ENCODE assay signal across 30 cellular contexts in the genomic region with DNA sequence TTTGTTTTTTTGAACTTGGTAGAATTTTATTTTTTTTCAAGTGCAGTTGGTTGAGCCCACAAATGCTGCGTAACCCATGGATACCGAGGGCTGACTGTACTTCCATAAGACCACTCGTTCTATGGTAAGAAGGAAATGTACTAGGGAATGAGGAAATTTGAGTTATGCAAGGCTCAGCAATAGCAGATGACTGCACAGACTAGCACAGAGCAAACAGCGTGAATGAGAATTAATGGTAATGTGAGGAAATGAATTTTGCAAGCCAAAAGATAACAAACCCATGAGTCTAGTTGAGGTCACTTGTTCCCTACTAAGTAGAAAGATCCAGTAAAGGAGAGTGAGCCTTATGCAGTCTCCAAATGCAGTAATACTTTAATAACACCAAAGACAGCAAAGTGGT.
"Had no signal": no experiment of that assay in that cellular context is flagged by ENCODE, and none has a peak within 500 bp of the region (broad histone marks: within the 10 kb centered on the region; RNA-seq: fewer than 3 reads in every experiment).

No MANE protein-coding gene starts in this region.

- DNase-seq: activated CD4-positive, alpha-beta memory T cell treated with anti-CD3 and anti-CD28 coated beads, Interleukin-2, amount 10 ng/mL, durations not matched to agents 7 days and 5 days; activated CD4-positive, alpha-beta T cell treated with anti-CD3 and anti-CD28 coated beads for 1 hour; activated CD4-positive, alpha-beta T cell treated with anti-CD3 and anti-CD28 coated beads for 4 hours; activated CD4-positive, alpha-beta T cell treated with anti-CD3 and anti-CD28 coated beads, Interleukin-2, amount 10 ng/mL, durations not matched to agents 7 days and 5 days; activated CD4-positive, alpha-beta T cell treated with anti-CD3 and anti-CD28 coated beads, Interleukin-2, amount 50 U/mL, for 4 hours; activated CD8-positive, alpha-beta memory T cell treated with anti-CD3 and anti-CD28 coated beads, Interleukin-2, amount 50 U/mL, for 48 hours; activated gamma-delta T cell; activated naive CD4-positive, alpha-beta T cell; activated naive CD4-positive, alpha-beta T cell treated with anti-CD3 and anti-CD28 coated beads, Interleukin-2, amount 10 ng/mL, durations not matched to agents 7 days and 5 days; activated naive CD8-positive, alpha-beta T cell treated with anti-CD3 and anti-CD28 coated beads, Interleukin-2, amount 10 ng/mL, durations not matched to agents 7 days and 5 days; activated T-cell treated with anti-CD3 and anti-CD28 coated beads for 4 hours; activated T-cell treated with anti-CD3 and anti-CD28 coated beads, Interleukin-2, amount 50 U/mL, for 24 hours; activated T-cell treated with anti-CD3 and anti-CD28 coated beads, Interleukin-2, amount 50 U/mL, for 72 hours; amygdala; aorta; body of pancreas; caudate nucleus; cortex of kidney; dermis blood vessel endothelial cell; effector CD4-positive, alpha-beta T cell; effector memory CD8-positive, alpha-beta T cell; erythroblast; foreskin melanocyte; heart right ventricle; T-helper 2 cell had no signal

- H3K4me3 ChIP-seq: body of pancreas, esophagus muscularis mucosa, gastroesophageal sphincter, heart right ventricle had no signal

- ATAC-seq: activated naive CD4-positive, alpha-beta T cell treated with anti-CD3 and anti-CD28 coated beads, Interleukin-2, amount 50 U/mL, for 72 hours; activated T-cell treated with anti-CD3 and anti-CD28 coated beads, Interleukin-2, amount 50 U/mL, for 72 hours; body of pancreas; effector memory CD8-positive, alpha-beta T cell; gastroesophageal sphincter; heart right ventricle; WTC11 had no signal

- FAIRE-seq: colon had no signal
